Comparison of ENCODE assay signal across 8 cellular contexts in the genomic region with DNA sequence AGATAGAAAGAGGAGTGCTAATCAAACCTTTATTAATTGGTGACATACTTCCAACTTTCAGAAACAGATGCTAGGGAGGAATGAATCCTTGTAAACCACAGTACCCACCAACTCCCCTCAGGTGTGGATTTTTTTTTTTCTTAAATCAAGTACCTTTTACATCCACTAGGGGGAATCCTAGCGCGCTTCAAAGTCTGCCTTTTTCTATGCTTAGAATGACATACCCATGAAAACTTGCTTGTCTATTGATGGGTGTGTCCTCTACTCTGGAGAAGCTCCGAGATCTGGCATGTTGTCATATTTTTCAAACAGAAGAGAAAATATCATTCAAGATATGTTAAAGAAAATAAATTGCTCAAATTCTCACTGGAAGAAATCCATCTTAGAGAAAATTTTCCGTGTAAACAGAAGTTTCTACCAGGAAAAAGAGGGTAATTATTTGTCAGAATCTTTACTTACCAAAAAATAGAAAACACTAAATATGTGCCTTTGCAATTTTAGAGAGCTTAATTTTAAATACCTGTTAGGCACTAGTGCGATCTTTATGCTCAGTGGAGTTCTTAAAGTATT. TPM values are rescaled to one million over a fixed set of nuclear protein-coding genes. Genes with fewer than 3 reads are reported as not detected.
DNase-seq lines count a peak whose midpoint lies in the region; ATAC-seq and TF ChIP-seq lines count a peak whose summit lies in the region.

No MANE protein-coding gene starts in this region.

- no peaks in the 10 kb centered on the region for H3K9me3 ChIP-seq in HAP-1

- in situ Hi-C loops in HAP-1 (cut with MboI; ENCODE audit: low sequenced_read_pairs) = no loop called here

- H3K27me3 ChIP-seq in HAP-1 (ENCODE audit: low read depth) (peaks cover 11% of the 10 kb centered on the region), foreskin keratinocyte (peaks cover 25% of the 10 kb centered on the region)

- H3K27me3 Mint-ChIP-seq in activated CD4-positive, alpha-beta T cell treated with anti-CD3 and anti-CD28 coated beads, Interleukin-2, amount 10 ng/mL, durations not matched to agents 7 days and 5 days = peaks cover 11% of the 10 kb centered on the region

- H3K9me3 Mint-ChIP-seq in activated CD4-positive, alpha-beta T cell treated with anti-CD3 and anti-CD28 coated beads, Interleukin-2, amount 10 ng/mL, durations not matched to agents 7 days and 5 days = peaks cover 7% of the 10 kb centered on the region

- CTCF ChIA-PET in activated CD4-positive, alpha-beta T cell treated with anti-CD3 and anti-CD28 coated beads, Interleukin-2, amount 10 ng/mL, durations not matched to agents 7 days and 5 days (lab: Charles Lee) = interaction anchor here (0.8 to 1.5 kb wide), 2 partner anchors 17 to 112 kb away, joined by 3 to 5 read pairs; no protein-coding TSS in a partner anchor

- peaks cover 4% of the 10 kb centered on the region for H3K36me3 Mint-ChIP-seq in activated CD4-positive, alpha-beta T cell treated with anti-CD3 and anti-CD28 coated beads, Interleukin-2, amount 10 ng/mL, durations not matched to agents 7 days and 5 days (ENCODE audit: low read depth)

- peak; percentile 63 for ATAC-seq in foreskin keratinocyte
- no peak for ATAC-seq in GM21381 (IDR thresholded peaks at IDR 0.05; ENCODE audit: unreplicated experiment)

- no peak overlapping the region for H3K4me3 Mint-ChIP-seq in activated CD4-positive, alpha-beta T cell treated with anti-CD3 and anti-CD28 coated beads, Interleukin-2, amount 10 ng/mL, durations not matched to agents 7 days and 5 days

- POLR2A ChIA-PET in activated CD4-positive, alpha-beta T cell treated with anti-CD3 and anti-CD28 coated beads, Interleukin-2, amount 10 ng/mL, durations not matched to agents 7 days and 5 days (lab: Charles Lee) = no interaction called here

- peak; percentile 76 for TF ChIP-seq CTCF in foreskin keratinocyte (conservative IDR thresholded peaks at IDR 0.05)

- H3K27ac ChIP-seq in foreskin keratinocyte = no peak overlapping the region

- no peaks in the 10 kb centered on the region for H3K36me3 ChIP-seq in HAP-1 (replicated peaks)

- peaks cover 10% of the 10 kb centered on the region for H3K4me1 Mint-ChIP-seq in activated CD4-positive, alpha-beta T cell treated with anti-CD3 and anti-CD28 coated beads, Interleukin-2, amount 10 ng/mL, durations not matched to agents 7 days and 5 days

- H3K4me1 ChIP-seq in HAP-1 (peaks cover 2% of the 10 kb centered on the region; the same call in 1 of the 2 replicates), foreskin keratinocyte (no peaks in the 10 kb centered on the region)

- no peak overlapping the region for H3K27ac Mint-ChIP-seq in activated CD4-positive, alpha-beta T cell treated with anti-CD3 and anti-CD28 coated beads, Interleukin-2, amount 10 ng/mL, durations not matched to agents 7 days and 5 days

- peak; percentile 78 for DNase-seq in NCI-H510A treated with DMSO at 0.1 percent for 48 hours (lab: John Stamatoyannopoulos, UW)
- DNase-seq in NCI-H510A (lab: John Stamatoyannopoulos, UW) = no peak
- DNase-seq in HAP-1 (ENCODE audit: low spot score in 2 of 2) = peak; percentile 40 to 72
- DNase-seq in NCI-H2029 treated with DMSO at 0.1 percent for 48 hours (lab: John Stamatoyannopoulos, UW) = peak; percentile 40
- DNase-seq in activated CD4-positive, alpha-beta T cell treated with anti-CD3 and anti-CD28 coated beads, Interleukin-2, amount 10 ng/mL, durations not matched to agents 7 days and 5 days = peak; percentile 57
- peak in 1 of 2 donors; percentile 55 for DNase-seq in foreskin keratinocyte
- peak; percentile 46 for DNase-seq in pons (ENCODE audit: low spot score)

- no peak overlapping the region for H3K4me3 ChIP-seq in HAP-1

RNA-seq across cellular contexts. Expression of gene PLXNC1, which starts 14.1 kb away (rescaled TPM):
- total RNA-seq in activated CD4-positive, alpha-beta T cell treated with anti-CD3 and anti-CD28 coated beads, Interleukin-2, amount 10 ng/mL, durations not matched to agents 7 days and 5 days = 10 to 100 TPM; 27.4 to 29.7 TPM
- total RNA-seq in foreskin keratinocyte = 0.18 and 0.88 TPM in 2 replicates
- polyA plus RNA-seq in foreskin keratinocyte = 0.03 and 0.21 TPM in 2 replicates

Comparison
In these comparisons a context has a peak if more than half of its experiments do, and no peak if none do; other contexts are left out.
1. RNA of gene PLXNC1, which starts 14.1 kb away (total RNA-seq): 27.4 to 29.7 TPM in activated CD4-positive, alpha-beta T cell treated with anti-CD3 and anti-CD28 coated beads, Interleukin-2, amount 10 ng/mL, durations not matched to agents 7 days and 5 days; 0.18 to 0.88 TPM in foreskin keratinocyte; every median in the first group is over 10 times any median in the second.